In genomic region chrX:155819966-155820491, GRCh38 we compare ENCODE assay signal across 7 cellular contexts.
DNase-seq lines count a peak whose midpoint lies in the region; ATAC-seq and TF ChIP-seq lines count a peak whose summit lies in the region.

No MANE protein-coding gene starts in this region.

- POLR2A ChIA-PET in PC-9 (lab: Charles Lee; ENCODE audit: unreplicated experiment) = no interaction called here

- DNase-seq in GM12865 (ENCODE audit: low read depth) = peak; percentile 68
- peak; percentile 76 for DNase-seq in LNCaP clone FGC (ENCODE audit: low read depth)
- DNase-seq in PC-9 = peak; percentile 57 to 71
- DNase-seq in activated T-helper 9 cell treated with anti-CD3 and anti-CD28 coated beads, Interleukin-2, amount 50 U/mL, for 16 hours (ENCODE audit: low read depth) = peak; percentile 12
- peak; percentile 4 to 74 (median 42) for DNase-seq in head of caudate nucleus
- peak; percentile 43 for DNase-seq in putamen (ENCODE audit: low spot score)

- no peaks in the 10 kb centered on the region for H3K9me3 ChIP-seq in PC-9 (ENCODE audit: insufficient read depth, low read depth)

- no peaks in the 10 kb centered on the region for H3K79me2 ChIP-seq in PC-9 (ENCODE audit: low read depth)

- CTCF ChIA-PET in PC-9 (lab: Charles Lee) = no interaction called here

- intact Hi-C loops in PC-9 (cut with micrococcal nuclease; ENCODE audit: unreplicated experiment) (loop anchor here (1.0 to 10.0 kb wide), 5 partner anchors 155 to 901 kb away; no protein-coding TSS in a partner anchor), head of caudate nucleus (cut with DNase I) (no loop called here)

- no peaks in the 10 kb centered on the region for H3K9me2 ChIP-seq in PC-9 (ENCODE audit: insufficient read depth)

- no peak overlapping the region for H3K4me2 ChIP-seq in PC-9

- no peak overlapping the region for H3K27ac ChIP-seq in PC-9

- no peaks in the 10 kb centered on the region for H3F3A ChIP-seq in PC-9 (ENCODE audit: insufficient read depth, low read depth)

- peak; percentile 66 for TF ChIP-seq CTCF in GM12865 (IDR thresholded peaks at IDR 0.05; ENCODE audit: insufficient read depth, low read depth, low read length, missing control alignments)
- TF ChIP-seq CTCF in LNCaP clone FGC (IDR thresholded peaks at IDR 0.05; ENCODE audit: control insufficient read depth, extremely low read depth, insufficient read depth) = peak; percentile 63
- peak; percentile 79 for TF ChIP-seq CTCF in PC-9 (conservative IDR thresholded peaks at IDR 0.05)

- no peaks in the 10 kb centered on the region for H3K36me3 ChIP-seq in PC-9 (ENCODE audit: low read depth)

- no peaks in the 10 kb centered on the region for H3K27me3 ChIP-seq in PC-9 (ENCODE audit: insufficient read depth, low read depth)

- no TSS peak for BruUV-seq in PC-9 (replicated peaks; lab: Mats Ljungman, UMichigan)

- no peak overlapping the region for H3K4me3 ChIP-seq in GM12865 (ENCODE audit: low read depth, low read length)
- H3K4me3 ChIP-seq in LNCaP clone FGC (ENCODE audit: low read depth, low read length) = no peak overlapping the region
- H3K4me3 ChIP-seq in PC-9 = no peak overlapping the region

- H4K20me1 ChIP-seq in PC-9 (ENCODE audit: insufficient read depth) = no peaks in the 10 kb centered on the region

- H2AFZ ChIP-seq in PC-9 = no peak overlapping the region

- no peaks in the 10 kb centered on the region for H3K4me1 ChIP-seq in PC-9 (replicated peaks; ENCODE audit: insufficient read depth)

- ATAC-seq in GM18858 (IDR thresholded peaks at IDR 0.05; ENCODE audit: unreplicated experiment) = no peak

Comparison
In these comparisons a context has a peak if more than half of its experiments do, and no peak if none do; other contexts are left out.
1. DNase-seq: peak in every context shown above with its lines; median percentile 76 in LNCaP clone FGC; 68 in GM12865; 64 in PC-9; 43 in putamen; 42 in head of caudate nucleus; 12 in activated T-helper 9 cell treated with anti-CD3 and anti-CD28 coated beads, Interleukin-2, amount 50 U/mL, for 16 hours.